Comparison of ENCODE assay signal across 22 cellular contexts in the genomic region with DNA sequence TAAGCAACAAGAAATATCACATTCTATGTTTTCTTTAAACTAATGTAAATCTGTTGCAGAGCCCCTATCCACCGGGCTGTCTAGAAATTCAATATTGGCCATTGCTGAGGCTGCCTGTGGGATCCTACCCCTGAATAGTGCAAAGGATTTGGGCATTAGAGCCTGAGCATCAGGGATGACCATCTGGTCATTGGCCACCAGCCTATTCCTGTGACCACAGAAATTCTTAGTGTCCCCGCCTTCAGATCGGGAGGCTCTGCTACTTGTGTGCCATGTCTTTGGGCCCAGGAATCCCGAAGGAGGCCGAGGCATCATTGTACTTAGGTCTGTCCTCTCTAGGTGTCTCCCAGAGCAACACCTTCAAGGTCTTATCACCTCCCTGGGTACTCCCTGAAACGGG.
"Had no signal": no experiment of that assay in that cellular context is flagged by ENCODE, and none has a peak within 500 bp of the region (broad histone marks: within the 10 kb centered on the region; RNA-seq: fewer than 3 reads in every experiment).

No MANE protein-coding gene starts in this region.

- DNase-seq: activated CD4-positive, alpha-beta T cell treated with anti-CD3 and anti-CD28 coated beads for 48 hours; activated CD4-positive, alpha-beta T cell treated with anti-CD3 and anti-CD28 coated beads, Interleukin-2, amount 50 U/mL, for 4 hours; activated CD4-positive, CD25-positive, alpha-beta regulatory T cell treated with anti-CD3 and anti-CD28 coated beads, Interleukin-2, amount 50 U/mL, for 72 hours; activated CD8-positive, alpha-beta memory T cell treated with anti-CD3 and anti-CD28 coated beads, Interleukin-2, amount 10 ng/mL, durations not matched to agents 7 days and 5 days; activated effector memory CD4-positive, alpha-beta T cell treated with Interleukin-2 at 50 U/mL for 16 hours; activated naive CD4-positive, alpha-beta T cell; activated T-cell treated with anti-CD3 and anti-CD28 coated beads, Interleukin-2, amount 50 U/mL, for 24 hours; body of pancreas; MG63; MV-4-11; NCI-H1092 treated with DMSO at 0.1 percent for 48 hours; NCI-H1417 treated with DMSO at 0.1 percent for 48 hours; NCI-H1694; NCI-H2029; NCI-H2107; NCI-H345; NCI-H510A; NCI-H526 treated with DMSO at 0.1 percent for 48 hours; PC-3; SHP77 treated with DMSO at 0.1 percent for 48 hours had no signal

- H3K27me3 ChIP-seq: ascending aorta, body of pancreas, MG63 had no signal

- ATAC-seq: activated CD8-positive, alpha-beta memory T cell treated with anti-CD3 and anti-CD28 coated beads, Interleukin-2, amount 10 ng/mL, durations not matched to agents 7 days and 5 days; body of pancreas; PC-3; WTC11 had no signal

- H3K9me3 ChIP-seq: ascending aorta, body of pancreas, MG63 had no signal

- H3K4me1 ChIP-seq: ascending aorta, body of pancreas had no signal

- H3K27ac ChIP-seq: ascending aorta, body of pancreas had no signal

- H3K36me3 ChIP-seq: ascending aorta, MG63 had no signal

- H3K4me3 ChIP-seq: ascending aorta, body of pancreas, MG63 had no signal
